Comparison of ENCODE assay signal across 1 cellular context in the genomic region with DNA sequence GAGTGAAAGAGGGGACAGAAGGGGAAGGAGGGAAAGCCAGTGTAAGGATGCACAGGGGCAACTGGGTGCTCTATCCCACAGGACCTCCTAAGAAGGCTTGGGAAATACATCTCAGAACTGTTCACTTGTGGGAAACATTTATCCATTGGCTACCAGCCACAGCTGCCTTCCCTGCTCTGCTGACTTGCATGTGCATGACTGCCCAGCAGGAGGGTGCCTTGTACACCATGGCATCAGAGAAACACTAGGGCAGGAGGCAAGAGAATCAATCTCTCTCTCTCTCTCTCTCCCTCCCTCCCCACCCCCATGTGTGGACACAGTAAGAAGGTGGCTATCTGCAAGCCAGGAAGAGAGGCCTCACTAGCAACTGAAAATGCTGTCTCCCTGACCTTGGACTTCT.
TF ChIP-seq lines count a peak whose summit lies in the region.

No MANE protein-coding gene starts in this region.

TF ChIP-seq in endothelial cell of umbilical vein, 7 proteins besides CTCF, POLR2A, EP300 and RAD21:
- TF ChIP-seq FOS (IDR thresholded peaks at IDR 0.05; ENCODE audit: borderline replicate concordance, insufficient read depth, low read length) (no peak), EZH2 (IDR thresholded peaks at IDR 0.05; ENCODE audit: borderline replicate concordance, low read depth, low read length, severe bottlenecking) (no peak), MAX (IDR thresholded peaks at IDR 0.05; ENCODE audit: insufficient read depth, insufficient read length) (no peak), MYC (IDR thresholded peaks at IDR 0.05; ENCODE audit: low read depth, low read length) (no peak), GATA2 (IDR thresholded peaks at IDR 0.05; ENCODE audit: insufficient read depth, insufficient read length, low read depth, low read length) (no peak)
TF ChIP-seq in endothelial cell of umbilical vein: peak in this region for 0.
